In genomic region chr2:159265171-159265576, GRCh38 we compare ENCODE assay signal across 16 cellular contexts. TPM values are rescaled to one million over a fixed set of nuclear protein-coding genes. Genes with fewer than 3 reads are reported as not detected.
DNase-seq lines count a peak whose midpoint lies in the region; ATAC-seq, FAIRE-seq and TF ChIP-seq lines count a peak whose summit lies in the region.
"Had no signal": no experiment of that assay in that cellular context is flagged by ENCODE, and none has a peak within 500 bp of the region (broad histone marks: within the 10 kb centered on the region; RNA-seq: fewer than 3 reads in every experiment).

No MANE protein-coding gene starts in this region.

- FAIRE-seq in A549 (lab: Jason Lieb, UNC) (no peak), astrocyte (lab: Jason Lieb, UNC) (no peak)

- H3K79me2 ChIP-seq in astrocyte (ENCODE audit: insufficient read depth, low read length): no peaks in the 10 kb centered on the region

- no peaks in the 10 kb centered on the region for H3K9me3 Mint-ChIP-seq in astrocyte (ENCODE audit: unreplicated experiment)
- H3K9me3 Mint-ChIP-seq: activated T-cell treated with anti-CD3 and anti-CD28 coated beads, Interleukin-2, amount 50 U/mL, for 4 hours; memory B cell had no signal

- H3K36me3 ChIP-seq in astrocyte (ENCODE audit: insufficient read depth, low read length): no peaks in the 10 kb centered on the region

- H3K27me3 Mint-ChIP-seq in astrocyte (ENCODE audit: low read depth, unreplicated experiment): no peaks in the 10 kb centered on the region
- H3K27me3 Mint-ChIP-seq: memory B cell had no signal

- no peaks in the 10 kb centered on the region for H3K27me3 ChIP-seq in astrocyte (ENCODE audit: insufficient read depth, low read length)
- H3K27me3 ChIP-seq: upper lobe of left lung had no signal

- ATAC-seq in A549 (no peak), GM19035 (IDR thresholded peaks at IDR 0.05; ENCODE audit: unreplicated experiment) (no peak), GM18511 (IDR thresholded peaks at IDR 0.05; ENCODE audit: unreplicated experiment) (no peak), GM19467 (IDR thresholded peaks at IDR 0.05; ENCODE audit: unreplicated experiment) (no peak)
- ATAC-seq: activated T-cell treated with anti-CD3 and anti-CD28 coated beads, Interleukin-2, amount 50 U/mL, for 4 hours had no signal

- H3K9me3 ChIP-seq in A549: no peaks in the 10 kb centered on the region
- no peaks in the 10 kb centered on the region for H3K9me3 ChIP-seq in astrocyte (ENCODE audit: insufficient read depth, low read depth, low read length)
- H3K9me3 ChIP-seq: upper lobe of left lung had no signal

- H4K20me1 ChIP-seq in astrocyte (ENCODE audit: insufficient read depth, low read length): no peaks in the 10 kb centered on the region

- no peaks in the 10 kb centered on the region for H3K36me3 Mint-ChIP-seq in astrocyte (ENCODE audit: low read depth, unreplicated experiment)

- TF ChIP-seq POLR2A in A549 (IDR thresholded peaks at IDR 0.05; ENCODE audit: low read length): no peak

- TF ChIP-seq RAD21 in A549 (conservative IDR thresholded peaks at IDR 0.05 in 1 of 2, IDR thresholded peaks at IDR 0.05 in 1 of 2): no peak

- no peak overlapping the region for H3K9ac ChIP-seq in astrocyte (ENCODE audit: low read length)
- H3K9ac ChIP-seq: KMS-11, parathyroid adenoma had no signal

- H2AFZ ChIP-seq in astrocyte (ENCODE audit: low read depth, low read length): no peak overlapping the region
- H2AFZ ChIP-seq: parathyroid adenoma had no signal

- no peak for TF ChIP-seq EP300 in A549 (IDR thresholded peaks at IDR 0.05)

- POLR2A ChIA-PET in A549 (lab: Yijun Ruan, JAX): no interaction called here

- no peak overlapping the region for H3K4me3 ChIP-seq in A549
- H3K4me3 ChIP-seq in astrocyte (ENCODE audit: insufficient read depth, low read depth, low read length): no peak overlapping the region
- H3K4me3 ChIP-seq: upper lobe of left lung had no signal

- peak in 1 of 2 experiments; percentile 11 for DNase-seq in A549 (ENCODE audit: low read depth in 1 of 2, low spot score in 1 of 2)
- peak; percentile 11 for DNase-seq in HCEC 1CT
- peak; percentile 76 for DNase-seq in astrocyte (ENCODE audit: low read depth)
- DNase-seq in iris pigment epithelial cell (ENCODE audit: low read depth): peak; percentile 58
- DNase-seq in C1 segment of cervical spinal cord (lab: John Stamatoyannopoulos, UW): no peak
- DNase-seq: activated CD4-positive, alpha-beta T cell treated with anti-CD3 and anti-CD28 coated beads for 4 hours; activated T-cell treated with anti-CD3 and anti-CD28 coated beads, Interleukin-2, amount 50 U/mL, for 4 hours; effector CD8-positive, alpha-beta T cell; NCI-H1930 had no signal

- H3K4me1 ChIP-seq in A549 (0 out of 3 replicates have a peak, but pooled peaks cover 4% of the 10 kb centered on the region), astrocyte (ENCODE audit: insufficient read depth, low read length) (no peaks in the 10 kb centered on the region)
- H3K4me1 ChIP-seq: upper lobe of left lung had no signal

- H3K4me2 ChIP-seq in A549 (no peak overlapping the region), astrocyte (ENCODE audit: low read length) (no peak overlapping the region)
- H3K4me2 ChIP-seq: KMS-11 had no signal

- 10% methylated on average over 1 of the region's 1 CpG for WGBS in A549 (ENCODE audit: missing lambda C conversion rate)

- no peak overlapping the region for H3K4me3 Mint-ChIP-seq in astrocyte (ENCODE audit: unreplicated experiment)
- H3K4me3 Mint-ChIP-seq: activated T-cell treated with anti-CD3 and anti-CD28 coated beads, Interleukin-2, amount 50 U/mL, for 4 hours; memory B cell had no signal

- CTCF ChIA-PET in A549 (lab: Yijun Ruan, JAX): interaction anchor here (0.6 kb wide), 1 partner anchor 39 kb away, joined by 5 read pairs; no protein-coding TSS in a partner anchor

- peak overlapping the region; percentile 42 for H3K27ac Mint-ChIP-seq in astrocyte (ENCODE audit: unreplicated experiment)
- H3K27ac Mint-ChIP-seq: memory B cell had no signal

- TF ChIP-seq CTCF in A549 (IDR thresholded peaks at IDR 0.05) (no peak), astrocyte (IDR thresholded peaks at IDR 0.05; ENCODE audit: insufficient read depth, low read depth, low read length) (no peak)

- no peak overlapping the region for H3K27ac ChIP-seq in A549
- H3K27ac ChIP-seq in astrocyte (ENCODE audit: low read depth, low read length): no peak overlapping the region
- H3K27ac ChIP-seq: KMS-11, parathyroid adenoma had no signal

- peaks cover 10% of the 10 kb centered on the region for H3K4me1 Mint-ChIP-seq in astrocyte (ENCODE audit: low read depth, unreplicated experiment)

TF ChIP-seq in A549, 52 proteins besides CTCF, POLR2A, EP300 and RAD21:
- TF ChIP-seq HEYL (CRISPR knock-in tag; IDR thresholded peaks at IDR 0.05) (no peak), BCL3 (IDR thresholded peaks at IDR 0.05) (no peak), NFE2L2 (conservative IDR thresholded peaks at IDR 0.05; ENCODE audit: low read length) (no peak), HDAC2 (IDR thresholded peaks at IDR 0.05) (no peak), CBX2 (IDR thresholded peaks at IDR 0.05; ENCODE audit: borderline replicate concordance, low read depth) (no peak), RARB (CRISPR knock-in tag; IDR thresholded peaks at IDR 0.05) (no peak), FOSL2 (IDR thresholded peaks at IDR 0.05) (no peak), FOSL2 (CRISPR knock-in tag; IDR thresholded peaks at IDR 0.05) (peak; percentile 18; the same call in 1 of the 2 replicates)

RNA-seq across cellular contexts. Expression of gene WDSUB1, which starts 21.3 kb away (rescaled TPM):
- 11.4 and 11.7 TPM in 2 replicates for polyA plus RNA-seq in A549 (2011; rRNA removed)
- 5.5 and 6.2 TPM in 2 replicates for polyA plus RNA-seq in A549 (2012; cell fraction: cytosol; rRNA removed)
- polyA plus RNA-seq in A549 (2012; cell fraction: nucleus; rRNA removed): 3.8 and 4.7 TPM in 2 replicates
- polyA plus RNA-seq in A549 (2017; fragmentation: RNase III; extraction: RNeasy Plus Mini Kit Qiagen cat#74134 plus additional on column Dnase treatment): 8.7 to 9.1 TPM (median 9.0 TPM) in 3 replicates
- polyA minus RNA-seq in A549 (2011; rRNA and poly(A)+ RNA removed): 8.4 and 10.5 TPM in 2 replicates
- total RNA-seq in astrocyte: 4.4 and 5.4 TPM in 2 replicates

Comparison
In these comparisons a context has a peak if more than half of its experiments do, and no peak if none do; other contexts are left out.
1. DNase-seq: peak in HCEC 1CT (single experiment), astrocyte (single experiment) and iris pigment epithelial cell (single experiment); none in C1 segment of cervical spinal cord (0 of 14).